ENCODE assay signal across 1 cellular context in the genomic region with DNA sequence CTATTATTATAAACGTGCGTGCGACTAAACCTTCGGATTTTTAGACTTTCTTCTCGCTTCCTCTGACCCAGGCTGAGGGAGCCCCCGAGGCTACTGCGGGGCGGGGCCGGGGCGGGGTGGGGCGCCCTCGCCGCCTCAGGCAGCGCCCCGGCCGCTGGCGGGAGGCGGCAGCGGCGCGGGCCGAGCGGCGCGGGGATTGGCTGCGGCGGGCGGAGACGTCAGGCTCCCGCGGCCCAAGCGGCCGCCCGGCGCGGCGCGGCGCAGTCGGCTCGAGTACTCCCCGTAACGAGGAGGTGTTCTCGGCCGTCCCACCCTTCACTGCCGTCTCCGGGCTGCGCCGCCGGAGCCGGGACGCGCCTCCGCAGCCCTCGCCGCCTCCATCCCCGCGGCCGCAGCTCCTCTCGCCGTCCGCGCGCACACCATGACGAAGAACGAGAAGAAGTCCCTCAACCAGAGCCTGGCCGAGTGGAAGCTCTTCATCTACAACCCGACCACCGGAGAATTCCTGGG.
A peak's percentile ranks its signal among the peaks of the same experiment; 100 is the strongest.
TF ChIP-seq lines count a peak whose summit lies in the region.

Gene ATP1B3 (plus strand): TSS at position 263 of the 510 bp plus-strand sequence. CDS start 159 bp downstream, at position 422.

TF ChIP-seq in HepG2, 621 proteins besides CTCF, POLR2A, EP300 and RAD21 (continued from another document and continues in another):
- TF ChIP-seq ZNF761 (CRISPR knock-in tag; conservative IDR thresholded peaks at IDR 0.05) (0 out of 2 replicates have a peak, but pooled peaks have one; percentile 50), ZNF136 (CRISPR knock-in tag; IDR thresholded peaks at IDR 0.05; ENCODE audit: low read depth) (no peak), RELA (CRISPR knock-in tag; IDR thresholded peaks at IDR 0.05) (no peak), ZNF18 (CRISPR knock-in tag; IDR thresholded peaks at IDR 0.05; ENCODE audit: insufficient replicate concordance) (no peak), PATZ1 (CRISPR knock-in tag; IDR thresholded peaks at IDR 0.05) (no peak; the same call in 1 of the 2 replicates), TBX2 (CRISPR knock-in tag; IDR thresholded peaks at IDR 0.05; ENCODE audit: borderline replicate concordance) (peak; percentile 23; the same call in 1 of the 2 replicates), GZF1 (CRISPR knock-in tag; IDR thresholded peaks at IDR 0.05) (no peak), FOXK1 (CRISPR knock-in tag; IDR thresholded peaks at IDR 0.05; ENCODE audit: borderline replicate concordance, low read depth) (no peak; the same call in 1 of the 2 replicates), ZNF543 (CRISPR knock-in tag; IDR thresholded peaks at IDR 0.05) (no peak), HES4 (CRISPR knock-in tag; IDR thresholded peaks at IDR 0.05; ENCODE audit: borderline replicate concordance) (no peak), SIN3A (IDR thresholded peaks at IDR 0.05; ENCODE audit: borderline replicate concordance, low read depth, low read length) (peak; percentile 76; the same call in 1 of the 2 replicates), ZNF225 (CRISPR knock-in tag; IDR thresholded peaks at IDR 0.05) (no peak), ZC3H13 (CRISPR knock-in tag; IDR thresholded peaks at IDR 0.05) (no peak), TBP (CRISPR knock-in tag; IDR thresholded peaks at IDR 0.05) (no peak), ZFP36L2 (CRISPR knock-in tag; IDR thresholded peaks at IDR 0.05) (no peak), GLMP (CRISPR knock-in tag; IDR thresholded peaks at IDR 0.05; ENCODE audit: borderline replicate concordance) (no peak)
- TF ChIP-seq, protein P1, sequence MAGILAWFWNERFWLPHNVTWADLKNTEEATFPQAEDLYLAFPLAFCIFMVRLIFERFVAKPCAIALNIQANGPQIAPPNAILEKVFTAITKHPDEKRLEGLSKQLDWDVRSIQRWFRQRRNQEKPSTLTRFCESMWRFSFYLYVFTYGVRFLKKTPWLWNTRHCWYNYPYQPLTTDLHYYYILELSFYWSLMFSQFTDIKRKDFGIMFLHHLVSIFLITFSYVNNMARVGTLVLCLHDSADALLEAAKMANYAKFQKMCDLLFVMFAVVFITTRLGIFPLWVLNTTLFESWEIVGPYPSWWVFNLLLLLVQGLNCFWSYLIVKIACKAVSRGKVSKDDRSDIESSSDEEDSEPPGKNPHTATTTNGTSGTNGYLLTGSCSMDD (CRISPR knock-in tag; IDR thresholded peaks at IDR 0.05) = no peak
- TF ChIP-seq, protein P2, sequence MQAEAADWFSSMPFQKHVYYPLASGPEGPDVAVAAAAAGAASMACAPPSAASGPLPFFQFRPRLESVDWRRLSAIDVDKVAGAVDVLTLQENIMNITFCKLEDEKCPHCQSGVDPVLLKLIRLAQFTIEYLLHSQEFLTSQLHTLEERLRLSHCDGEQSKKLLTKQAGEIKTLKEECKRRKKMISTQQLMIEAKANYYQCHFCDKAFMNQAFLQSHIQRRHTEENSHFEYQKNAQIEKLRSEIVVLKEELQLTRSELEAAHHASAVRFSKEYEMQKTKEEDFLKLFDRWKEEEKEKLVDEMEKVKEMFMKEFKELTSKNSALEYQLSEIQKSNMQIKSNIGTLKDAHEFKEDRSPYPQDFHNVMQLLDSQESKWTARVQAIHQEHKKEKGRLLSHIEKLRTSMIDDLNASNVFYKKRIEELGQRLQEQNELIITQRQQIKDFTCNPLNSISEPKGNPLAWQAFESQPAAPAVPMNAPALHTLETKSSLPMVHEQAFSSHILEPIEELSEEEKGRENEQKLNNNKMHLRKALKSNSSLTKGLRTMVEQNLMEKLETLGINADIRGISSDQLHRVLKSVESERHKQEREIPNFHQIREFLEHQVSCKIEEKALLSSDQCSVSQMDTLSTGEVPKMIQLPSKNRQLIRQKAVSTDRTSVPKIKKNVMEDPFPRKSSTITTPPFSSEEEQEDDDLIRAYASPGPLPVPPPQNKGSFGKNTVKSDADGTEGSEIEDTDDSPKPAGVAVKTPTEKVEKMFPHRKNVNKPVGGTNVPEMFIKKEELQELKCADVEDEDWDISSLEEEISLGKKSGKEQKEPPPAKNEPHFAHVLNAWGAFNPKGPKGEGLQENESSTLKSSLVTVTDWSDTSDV (CRISPR knock-in tag; IDR thresholded peaks at IDR 0.05) = no peak
- TF ChIP-seq, protein P3, sequence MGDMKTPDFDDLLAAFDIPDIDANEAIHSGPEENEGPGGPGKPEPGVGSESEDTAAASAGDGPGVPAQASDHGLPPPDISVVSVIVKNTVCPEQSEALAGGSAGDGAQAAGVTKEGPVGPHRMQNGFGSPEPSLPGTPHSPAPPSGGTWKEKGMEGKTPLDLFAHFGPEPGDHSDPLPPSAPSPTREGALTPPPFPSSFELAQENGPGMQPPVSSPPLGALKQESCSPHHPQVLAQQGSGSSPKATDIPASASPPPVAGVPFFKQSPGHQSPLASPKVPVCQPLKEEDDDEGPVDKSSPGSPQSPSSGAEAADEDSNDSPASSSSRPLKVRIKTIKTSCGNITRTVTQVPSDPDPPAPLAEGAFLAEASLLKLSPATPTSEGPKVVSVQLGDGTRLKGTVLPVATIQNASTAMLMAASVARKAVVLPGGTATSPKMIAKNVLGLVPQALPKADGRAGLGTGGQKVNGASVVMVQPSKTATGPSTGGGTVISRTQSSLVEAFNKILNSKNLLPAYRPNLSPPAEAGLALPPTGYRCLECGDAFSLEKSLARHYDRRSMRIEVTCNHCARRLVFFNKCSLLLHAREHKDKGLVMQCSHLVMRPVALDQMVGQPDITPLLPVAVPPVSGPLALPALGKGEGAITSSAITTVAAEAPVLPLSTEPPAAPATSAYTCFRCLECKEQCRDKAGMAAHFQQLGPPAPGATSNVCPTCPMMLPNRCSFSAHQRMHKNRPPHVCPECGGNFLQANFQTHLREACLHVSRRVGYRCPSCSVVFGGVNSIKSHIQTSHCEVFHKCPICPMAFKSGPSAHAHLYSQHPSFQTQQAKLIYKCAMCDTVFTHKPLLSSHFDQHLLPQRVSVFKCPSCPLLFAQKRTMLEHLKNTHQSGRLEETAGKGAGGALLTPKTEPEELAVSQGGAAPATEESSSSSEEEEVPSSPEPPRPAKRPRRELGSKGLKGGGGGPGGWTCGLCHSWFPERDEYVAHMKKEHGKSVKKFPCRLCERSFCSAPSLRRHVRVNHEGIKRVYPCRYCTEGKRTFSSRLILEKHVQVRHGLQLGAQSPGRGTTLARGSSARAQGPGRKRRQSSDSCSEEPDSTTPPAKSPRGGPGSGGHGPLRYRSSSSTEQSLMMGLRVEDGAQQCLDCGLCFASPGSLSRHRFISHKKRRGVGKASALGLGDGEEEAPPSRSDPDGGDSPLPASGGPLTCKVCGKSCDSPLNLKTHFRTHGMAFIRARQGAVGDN (CRISPR knock-in tag; IDR thresholded peaks at IDR 0.05) = peak; percentile 56
- TF ChIP-seq, protein P4, sequence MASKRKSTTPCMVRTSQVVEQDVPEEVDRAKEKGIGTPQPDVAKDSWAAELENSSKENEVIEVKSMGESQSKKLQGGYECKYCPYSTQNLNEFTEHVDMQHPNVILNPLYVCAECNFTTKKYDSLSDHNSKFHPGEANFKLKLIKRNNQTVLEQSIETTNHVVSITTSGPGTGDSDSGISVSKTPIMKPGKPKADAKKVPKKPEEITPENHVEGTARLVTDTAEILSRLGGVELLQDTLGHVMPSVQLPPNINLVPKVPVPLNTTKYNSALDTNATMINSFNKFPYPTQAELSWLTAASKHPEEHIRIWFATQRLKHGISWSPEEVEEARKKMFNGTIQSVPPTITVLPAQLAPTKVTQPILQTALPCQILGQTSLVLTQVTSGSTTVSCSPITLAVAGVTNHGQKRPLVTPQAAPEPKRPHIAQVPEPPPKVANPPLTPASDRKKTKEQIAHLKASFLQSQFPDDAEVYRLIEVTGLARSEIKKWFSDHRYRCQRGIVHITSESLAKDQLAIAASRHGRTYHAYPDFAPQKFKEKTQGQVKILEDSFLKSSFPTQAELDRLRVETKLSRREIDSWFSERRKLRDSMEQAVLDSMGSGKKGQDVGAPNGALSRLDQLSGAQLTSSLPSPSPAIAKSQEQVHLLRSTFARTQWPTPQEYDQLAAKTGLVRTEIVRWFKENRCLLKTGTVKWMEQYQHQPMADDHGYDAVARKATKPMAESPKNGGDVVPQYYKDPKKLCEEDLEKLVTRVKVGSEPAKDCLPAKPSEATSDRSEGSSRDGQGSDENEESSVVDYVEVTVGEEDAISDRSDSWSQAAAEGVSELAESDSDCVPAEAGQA (IDR thresholded peaks at IDR 0.05; ENCODE audit: low read depth) = no peak
- TF ChIP-seq, protein P4 (CRISPR knock-in tag; IDR thresholded peaks at IDR 0.05; ENCODE audit: borderline replicate concordance) = 0 out of 2 replicates have a peak, but pooled peaks have one; percentile 7
- TF ChIP-seq, protein P5, sequence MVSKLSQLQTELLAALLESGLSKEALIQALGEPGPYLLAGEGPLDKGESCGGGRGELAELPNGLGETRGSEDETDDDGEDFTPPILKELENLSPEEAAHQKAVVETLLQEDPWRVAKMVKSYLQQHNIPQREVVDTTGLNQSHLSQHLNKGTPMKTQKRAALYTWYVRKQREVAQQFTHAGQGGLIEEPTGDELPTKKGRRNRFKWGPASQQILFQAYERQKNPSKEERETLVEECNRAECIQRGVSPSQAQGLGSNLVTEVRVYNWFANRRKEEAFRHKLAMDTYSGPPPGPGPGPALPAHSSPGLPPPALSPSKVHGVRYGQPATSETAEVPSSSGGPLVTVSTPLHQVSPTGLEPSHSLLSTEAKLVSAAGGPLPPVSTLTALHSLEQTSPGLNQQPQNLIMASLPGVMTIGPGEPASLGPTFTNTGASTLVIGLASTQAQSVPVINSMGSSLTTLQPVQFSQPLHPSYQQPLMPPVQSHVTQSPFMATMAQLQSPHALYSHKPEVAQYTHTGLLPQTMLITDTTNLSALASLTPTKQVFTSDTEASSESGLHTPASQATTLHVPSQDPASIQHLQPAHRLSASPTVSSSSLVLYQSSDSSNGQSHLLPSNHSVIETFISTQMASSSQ (IDR thresholded peaks at IDR 0.05; ENCODE audit: low read depth) = no peak
- TF ChIP-seq, protein P5 (CRISPR knock-in tag; IDR thresholded peaks at IDR 0.05; ENCODE audit: borderline replicate concordance) = no peak
- TF ChIP-seq, protein P6, sequence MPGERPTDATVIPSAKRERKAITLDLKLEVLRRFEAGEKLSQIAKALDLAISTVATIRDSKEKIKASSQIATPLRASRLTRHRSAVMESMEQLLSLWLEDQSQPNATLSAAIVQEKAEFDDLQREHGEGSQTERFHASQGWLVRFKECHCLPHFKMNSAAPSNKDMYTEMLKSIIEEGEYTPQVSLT (CRISPR knock-in tag; IDR thresholded peaks at IDR 0.05; ENCODE audit: borderline replicate concordance, low read depth) = no peak
